In genomic region chr20:37294262-37294981, GRCh38 we compare ENCODE assay signal across 13 cellular contexts. TPM values are rescaled to one million over a fixed set of nuclear protein-coding genes. Genes with fewer than 3 reads are reported as not detected.
DNase-seq lines count a peak whose midpoint lies in the region; ATAC-seq and TF ChIP-seq lines count a peak whose summit lies in the region.
"Had no signal": no experiment of that assay in that cellular context is flagged by ENCODE, and none has a peak within 500 bp of the region (broad histone marks: within the 10 kb centered on the region; RNA-seq: fewer than 3 reads in every experiment).

No MANE protein-coding gene starts in this region.

- H3K4me3 ChIP-seq in esophagus muscularis mucosa (no peak overlapping the region), psoas muscle (no peak overlapping the region)
- H3K4me3 ChIP-seq: tibial nerve had no signal

- POLR2A ChIA-PET in activated CD4-positive, alpha-beta memory T cell treated with anti-CD3 and anti-CD28 coated beads, Interleukin-2, amount 10 ng/mL, durations not matched to agents 7 days and 5 days (lab: Charles Lee), result no interaction called here

- no peak for TF ChIP-seq CTCF in esophagus muscularis mucosa (IDR thresholded peaks at IDR 0.05)
- TF ChIP-seq CTCF in psoas muscle (IDR thresholded peaks at IDR 0.05), result no peak

- intact Hi-C loops in esophagus muscularis mucosa (cut with DNase I) (loop anchor here (5.0 kb wide), 1 partner anchor 53 kb away; the partner anchor contains the start of gene SRC), psoas muscle (cut with DNase I) (no loop called here)

- H3K4me1 ChIP-seq in esophagus muscularis mucosa (peaks cover 32 to 75% (median 71%) of the 10 kb centered on the region in 4 donors), psoas muscle (peaks cover 37% of the 10 kb centered on the region)

- H3K27me3 ChIP-seq in esophagus muscularis mucosa (no peaks in the 10 kb centered on the region), psoas muscle (ENCODE audit: insufficient read depth in 3 of 3, low read length in 2 of 3) (no peaks in the 10 kb centered on the region)
- H3K27me3 ChIP-seq: tibial nerve had no signal

- no peaks in the 10 kb centered on the region for H3K27me3 Mint-ChIP-seq in activated CD4-positive, alpha-beta memory T cell treated with anti-CD3 and anti-CD28 coated beads, Interleukin-2, amount 10 ng/mL, durations not matched to agents 7 days and 5 days

- H3K27ac ChIP-seq in esophagus muscularis mucosa (replicated peaks in 1 of 4) (peak overlapping the region; percentile 80 to 83 (median 80)), psoas muscle (peak overlapping the region; percentile 32)

- peaks cover 58% of the 10 kb centered on the region for H3K4me1 Mint-ChIP-seq in activated CD4-positive, alpha-beta memory T cell treated with anti-CD3 and anti-CD28 coated beads, Interleukin-2, amount 10 ng/mL, durations not matched to agents 7 days and 5 days

- H3K4me3 Mint-ChIP-seq in activated CD4-positive, alpha-beta memory T cell treated with anti-CD3 and anti-CD28 coated beads, Interleukin-2, amount 10 ng/mL, durations not matched to agents 7 days and 5 days, result no peak overlapping the region

- DNase-seq in EH (ENCODE audit: low read depth), result peak; percentile 84
- DNase-seq in OCI-M1 (lab: John Stamatoyannopoulos, UW), result peak; percentile 41
- DNase-seq in esophagus muscularis mucosa (ENCODE audit: extremely low spot score), result no peak
- DNase-seq in psoas muscle, result no peak
- DNase-seq in NCI-H1436 treated with DMSO at 0.1 percent for 48 hours (lab: John Stamatoyannopoulos, UW), result no peak
- DNase-seq in T1000 (lab: John Stamatoyannopoulos, UW), result no peak
- DNase-seq in NK-92 (lab: John Stamatoyannopoulos, UW; ENCODE audit: unreplicated experiment), result no peak
- no peak for DNase-seq in activated CD4-positive, alpha-beta memory T cell treated with anti-CD3 and anti-CD28 coated beads, Interleukin-2, amount 10 ng/mL, durations not matched to agents 7 days and 5 days
- DNase-seq: activated naive CD4-positive, alpha-beta T cell treated with anti-CD3 and anti-CD28 coated beads, Interleukin-2, amount 50 U/mL, for 16 hours; DMS79; NCI-H2081 treated with DMSO at 0.1 percent for 48 hours had no signal

- no peak for TF ChIP-seq EP300 in esophagus muscularis mucosa (IDR thresholded peaks at IDR 0.05)

- no peak overlapping the region for H3K27ac Mint-ChIP-seq in activated CD4-positive, alpha-beta memory T cell treated with anti-CD3 and anti-CD28 coated beads, Interleukin-2, amount 10 ng/mL, durations not matched to agents 7 days and 5 days

- no peak for ATAC-seq in psoas muscle

- no peaks in the 10 kb centered on the region for H3K9me3 Mint-ChIP-seq in activated CD4-positive, alpha-beta memory T cell treated with anti-CD3 and anti-CD28 coated beads, Interleukin-2, amount 10 ng/mL, durations not matched to agents 7 days and 5 days

- CTCF ChIA-PET in activated CD4-positive, alpha-beta memory T cell treated with anti-CD3 and anti-CD28 coated beads, Interleukin-2, amount 10 ng/mL, durations not matched to agents 7 days and 5 days (lab: Charles Lee), result interaction anchor here (0.6 kb wide), 1 partner anchor 89 kb away, joined by 3 read pairs; no protein-coding TSS in a partner anchor

- TF ChIP-seq POLR2A in esophagus muscularis mucosa (IDR thresholded peaks at IDR 0.05; ENCODE audit: low read depth), result no peak

- peaks cover 0 to 26% (median under 1%) of the 10 kb centered on the region in 4 donors for H3K36me3 ChIP-seq in esophagus muscularis mucosa
- H3K36me3 ChIP-seq in psoas muscle (ENCODE audit: insufficient read depth in 1 of 2, low read depth in 1 of 2), result no peaks in the 10 kb centered on the region

- WGBS in esophagus muscularis mucosa, result 64% methylated on average over 6 of the region's 6 CpGs
- 78 to 87% (median 81%) methylated on average over 6 of the region's 6 CpGs for WGBS in psoas muscle, 3 donors

- H3K36me3 Mint-ChIP-seq in activated CD4-positive, alpha-beta memory T cell treated with anti-CD3 and anti-CD28 coated beads, Interleukin-2, amount 10 ng/mL, durations not matched to agents 7 days and 5 days (ENCODE audit: low read depth), result peaks cover 27% of the 10 kb centered on the region

- H3K9me3 ChIP-seq in esophagus muscularis mucosa (no peaks in the 10 kb centered on the region), psoas muscle (no peaks in the 10 kb centered on the region)

RNA-seq across cellular contexts. Expression of gene MANBAL, which starts 5.0 kb away (rescaled TPM):
- total RNA-seq in esophagus muscularis mucosa (10 to 100 TPM; 38.3 to 56.3 (median 47.3) TPM), psoas muscle (10 to 100 TPM; 10.5 to 16.3 (median 11.5) TPM)
- 10 to 100 TPM; 17.1 to 40.1 (median 21.9) TPM for polyA plus RNA-seq in psoas muscle
- total RNA-seq in activated CD4-positive, alpha-beta memory T cell treated with anti-CD3 and anti-CD28 coated beads, Interleukin-2, amount 10 ng/mL, durations not matched to agents 7 days and 5 days, result 1 to 10 TPM; 9.0 to 9.7 TPM

RNA-seq across cellular contexts. Expression of gene GHRH, which starts 32.8 kb away (rescaled TPM):
- not detected for total RNA-seq in esophagus muscularis mucosa
- total RNA-seq in psoas muscle, result not detected
- polyA plus RNA-seq in psoas muscle, result not detected
- not detected for total RNA-seq in activated CD4-positive, alpha-beta memory T cell treated with anti-CD3 and anti-CD28 coated beads, Interleukin-2, amount 10 ng/mL, durations not matched to agents 7 days and 5 days
- total RNA-seq: pulmonary artery endothelial cell, tibial nerve had no signal

RNA-seq across cellular contexts. Expression of gene SRC, which starts 51.5 kb away (rescaled TPM):
- total RNA-seq in esophagus muscularis mucosa, result 10 to 100 TPM; 27.5 to 52.2 (median 42.3) TPM
- 1 to 10 TPM; 1.3 to 3.0 (median 1.9) TPM for total RNA-seq in psoas muscle
- 1 to 10 TPM in 1 of 3 donors, under 1 TPM in 2; 0.86 to 1.0 (median 0.97) TPM for polyA plus RNA-seq in psoas muscle
- total RNA-seq in activated CD4-positive, alpha-beta memory T cell treated with anti-CD3 and anti-CD28 coated beads, Interleukin-2, amount 10 ng/mL, durations not matched to agents 7 days and 5 days, result 1 to 10 TPM; 2.6 to 2.7 TPM

Comparison
In these comparisons a context has a peak if more than half of its experiments do, and no peak if none do; other contexts are left out.
1. DNase-seq: peak in EH (single experiment) and OCI-M1 (single experiment); none in esophagus muscularis mucosa (single experiment), psoas muscle (0 of 2), NCI-H1436 treated with DMSO at 0.1 percent for 48 hours (single experiment), T1000 (single experiment), NK-92 (single experiment) and activated CD4-positive, alpha-beta memory T cell treated with anti-CD3 and anti-CD28 coated beads, Interleukin-2, amount 10 ng/mL, durations not matched to agents 7 days and 5 days (single experiment).
2. RNA of gene SRC, which starts 51.5 kb away (total RNA-seq): 27.5 to 52.2 TPM in esophagus muscularis mucosa; 2.6 to 2.7 TPM in activated CD4-positive, alpha-beta memory T cell treated with anti-CD3 and anti-CD28 coated beads, Interleukin-2, amount 10 ng/mL, durations not matched to agents 7 days and 5 days and 1.3 to 3.0 TPM in psoas muscle; every median in the first group is over 4 times any median in the second.